ENCODE assay signal across 34 cellular contexts in genomic region chr4:90992213-90992612, GRCh38.
"Had no signal": no experiment of that assay in that cellular context is flagged by ENCODE, and none has a peak within 500 bp of the region (broad histone marks: within the 10 kb centered on the region; RNA-seq: fewer than 3 reads in every experiment).

No MANE protein-coding gene starts in this region.

- H3K9me3 ChIP-seq: MG63 had no signal

- DNase-seq: Karpas-422, Kasumi-1, MG63, MM.1S, MV-4-11, NCI-H1048, NCI-H1092, NCI-H1092 treated with DMSO at 0.1 percent for 48 hours, NCI-H1105, NCI-H1105 treated with DMSO at 0.1 percent for 48 hours, NCI-H1417, NCI-H1417 treated with DMSO at 0.1 percent for 48 hours, NCI-H1436, NCI-H1436 treated with DMSO at 0.1 percent for 48 hours, NCI-H146, NCI-H1694, NCI-H1694 treated with DMSO at 0.1 percent for 48 hours, NCI-H187, NCI-H187 treated with DMSO at 0.1 percent for 48 hours, NCI-H1930, NCI-H2029, NCI-H2029 treated with DMSO at 0.1 percent for 48 hours, NCI-H2081, NCI-H2081 treated with DMSO at 0.1 percent for 48 hours, NCI-H2107, NCI-H2171, NCI-H2171 treated with DMSO at 0.1 percent for 48 hours, NCI-H2227 treated with DMSO at 0.1 percent for 48 hours, NCI-H226, NCI-H345, NCI-H446, NCI-H446 treated with DMSO at 0.1 percent for 48 hours, NCI-H510A had no signal

- H3K27me3 ChIP-seq: MG63 had no signal

- H3K9ac ChIP-seq: KMS-11 had no signal

- H3K4me3 ChIP-seq: MG63 had no signal

- H3K27ac ChIP-seq: KMS-11 had no signal

- H3K4me2 ChIP-seq: KMS-11 had no signal

- H3K36me3 ChIP-seq: MG63 had no signal
